Comparison of ENCODE assay signal across 9 cellular contexts in genomic region chr14:49992901-49993335, GRCh38.
DNase-seq lines count a peak whose midpoint lies in the region; ATAC-seq lines count a peak whose summit lies in the region.
"Had no signal": no experiment of that assay in that cellular context is flagged by ENCODE, and none has a peak within 500 bp of the region (broad histone marks: within the 10 kb centered on the region; RNA-seq: fewer than 3 reads in every experiment).

No MANE protein-coding gene starts in this region.

- no peak overlapping the region for H3K9ac ChIP-seq in trophoblast cell (ENCODE audit: low read length)

- H4K8ac ChIP-seq in trophoblast cell (ENCODE audit: low read depth, low read length), result no peak overlapping the region

- peak; percentile 93 for ATAC-seq in GM19035 (IDR thresholded peaks at IDR 0.05; ENCODE audit: unreplicated experiment)
- ATAC-seq in HG03103 (IDR thresholded peaks at IDR 0.05; ENCODE audit: low read depth, unreplicated experiment), result peak; percentile 75
- peak; percentile 99 for ATAC-seq in activated naive CD8-positive, alpha-beta T cell treated with anti-CD3 and anti-CD28 coated beads, Interleukin-2, amount 50 U/mL, for 24 hours

- H3K27me3 Mint-ChIP-seq in activated naive CD8-positive, alpha-beta T cell treated with anti-CD3 and anti-CD28 coated beads, Interleukin-2, amount 50 U/mL, for 24 hours, result no peaks in the 10 kb centered on the region

- no peaks in the 10 kb centered on the region for H3K27me3 ChIP-seq in trophoblast cell (ENCODE audit: insufficient read depth, low read length)

- no peak overlapping the region for H3K14ac ChIP-seq in trophoblast cell (ENCODE audit: low read length)

- H3K4me1 ChIP-seq in trophoblast cell (ENCODE audit: control insufficient read depth in 1 of 2, insufficient read depth in 2 of 2, low read length in 2 of 2), result peaks cover 20 to 22% of the 10 kb centered on the region in 2 experiments

- no CpG with 5 or more reads among the region's 7 CpGs for WGBS in trophoblast cell (ENCODE audit: extremely low coverage, insufficient coverage, insufficient read length)

- no peaks in the 10 kb centered on the region for H3K79me2 ChIP-seq in trophoblast cell (ENCODE audit: control insufficient read depth, insufficient read depth, low read length, poor library complexity)

- peak overlapping the region; percentile 83 for H3K27ac Mint-ChIP-seq in activated naive CD8-positive, alpha-beta T cell treated with anti-CD3 and anti-CD28 coated beads, Interleukin-2, amount 50 U/mL, for 24 hours

- peak overlapping the region; percentile 53 for H2BK12ac ChIP-seq in trophoblast cell (ENCODE audit: low read length)

- no peaks in the 10 kb centered on the region for H3K9me3 Mint-ChIP-seq in activated naive CD8-positive, alpha-beta T cell treated with anti-CD3 and anti-CD28 coated beads, Interleukin-2, amount 50 U/mL, for 24 hours

- H3K4ac ChIP-seq in trophoblast cell (ENCODE audit: low read depth, low read length), result no peak overlapping the region

- H3K27ac ChIP-seq in trophoblast cell (ENCODE audit: low read depth, low read length), result no peak overlapping the region
- H3K27ac ChIP-seq: HL-60 had no signal

- peaks cover 54% of the 10 kb centered on the region for H3K4me1 Mint-ChIP-seq in activated naive CD8-positive, alpha-beta T cell treated with anti-CD3 and anti-CD28 coated beads, Interleukin-2, amount 50 U/mL, for 24 hours

- H3K23ac ChIP-seq in trophoblast cell (ENCODE audit: low read length), result no peak overlapping the region

- H3K4me3 ChIP-seq in trophoblast cell (ENCODE audit: low read depth, low read length), result no peak overlapping the region

- H3K36me3 ChIP-seq in trophoblast cell (ENCODE audit: control insufficient read depth in 1 of 2, insufficient read depth in 2 of 2, low read length in 2 of 2), result no peaks in the 10 kb centered on the region

- DNase-seq in CD1c-positive myeloid dendritic cell (ENCODE audit: extremely low spot score) (peak; percentile 33), trophoblast cell (peak in 1 of 2 donors; percentile 43), KBM-7 (no peak), MV-4-11 (lab: John Stamatoyannopoulos, UW) (no peak), NCI-H128 (lab: John Stamatoyannopoulos, UW; ENCODE audit: unreplicated experiment) (no peak)
- peak; percentile 67 for DNase-seq in activated naive CD8-positive, alpha-beta T cell treated with anti-CD3 and anti-CD28 coated beads, Interleukin-2, amount 50 U/mL, for 24 hours

- no peaks in the 10 kb centered on the region for H3K9me3 ChIP-seq in trophoblast cell (ENCODE audit: insufficient read depth, low read depth, low read length)

- H2BK120ac ChIP-seq in trophoblast cell (ENCODE audit: insufficient read depth, low read length, poor library complexity), result no peak overlapping the region

- no peak overlapping the region for H2AK5ac ChIP-seq in trophoblast cell (ENCODE audit: low read length)

- H3K4me3 Mint-ChIP-seq in activated naive CD8-positive, alpha-beta T cell treated with anti-CD3 and anti-CD28 coated beads, Interleukin-2, amount 50 U/mL, for 24 hours, result peak overlapping the region; percentile 71

- H3K18ac ChIP-seq in trophoblast cell (ENCODE audit: low read length), result no peak overlapping the region

- in situ Hi-C loops in KBM-7 (cut with MboI; ENCODE audit: low pct_unique_long_range_greater_than_20kb, low sequenced_read_pairs), result no loop called here

- no peak overlapping the region for H2AFZ ChIP-seq in trophoblast cell (ENCODE audit: insufficient read depth, low read length, poor library complexity)

- H3K4me2 ChIP-seq in trophoblast cell (ENCODE audit: low read length), result no peak overlapping the region

- no peak overlapping the region for H4K12ac ChIP-seq in trophoblast cell (ENCODE audit: low read depth, low read length)

- peaks cover 2% of the 10 kb centered on the region for H3K36me3 Mint-ChIP-seq in activated naive CD8-positive, alpha-beta T cell treated with anti-CD3 and anti-CD28 coated beads, Interleukin-2, amount 50 U/mL, for 24 hours (ENCODE audit: low read depth)

- H3K79me1 ChIP-seq in trophoblast cell (ENCODE audit: low read length), result peaks cover 32% of the 10 kb centered on the region

- no peak overlapping the region for H4K91ac ChIP-seq in trophoblast cell (ENCODE audit: low read depth, low read length)

- H2BK5ac ChIP-seq in trophoblast cell (ENCODE audit: low read depth, low read length, poor library complexity), result no peak overlapping the region

Comparison
In these comparisons a context has a peak if more than half of its experiments do, and no peak if none do; other contexts are left out.
1. DNase-seq: peak in CD1c-positive myeloid dendritic cell (single experiment) and activated naive CD8-positive, alpha-beta T cell treated with anti-CD3 and anti-CD28 coated beads, Interleukin-2, amount 50 U/mL, for 24 hours (single experiment); none in KBM-7 (single experiment), MV-4-11 (single experiment) and NCI-H128 (single experiment).
2. Peak in every context shown above with its lines, with median percentiles within 50 percentile points of each other: ATAC-seq.